8 cellular contexts compared by ENCODE assay signal in the genomic region with DNA sequence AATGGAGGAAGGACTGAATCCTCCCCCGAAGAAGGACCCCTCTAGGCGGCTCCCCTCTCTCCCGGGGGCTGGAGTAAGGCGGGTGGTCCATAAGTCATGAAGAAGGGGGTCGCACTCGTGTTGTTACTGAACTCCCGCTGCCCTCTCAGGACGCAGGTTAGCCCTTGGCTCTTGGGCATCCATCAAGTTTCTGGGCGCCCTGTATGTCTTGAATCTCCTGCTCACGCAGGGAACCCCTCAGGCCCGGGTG. TPM values are rescaled to one million over a fixed set of nuclear protein-coding genes. Genes with fewer than 3 reads are reported as not detected.
DNase-seq lines count a peak whose midpoint lies in the region; ATAC-seq and TF ChIP-seq lines count a peak whose summit lies in the region.

No MANE protein-coding gene starts in this region.

- ATAC-seq in left lung (no peak), HG03095 (IDR thresholded peaks at IDR 0.05; ENCODE audit: unreplicated experiment) (no peak), HG03342 (IDR thresholded peaks at IDR 0.05; ENCODE audit: unreplicated experiment) (no peak)

- peaks cover 7 to 18% of the 10 kb centered on the region in 2 donors for H3K36me3 ChIP-seq in ascending aorta
- H3K36me3 ChIP-seq in left lung: peaks cover 0 to 25% of the 10 kb centered on the region in 2 donors
- no peaks in the 10 kb centered on the region for H3K36me3 ChIP-seq in testis (ENCODE audit: low read depth, missing control alignments)

- no peak for TF ChIP-seq CTCF in ascending aorta (IDR thresholded peaks at IDR 0.05)
- TF ChIP-seq CTCF in left lung (IDR thresholded peaks at IDR 0.05): no peak
- TF ChIP-seq CTCF in testis (IDR thresholded peaks at IDR 0.05): no peak

- peak overlapping the region; percentile 88 to 98 for H3K27ac ChIP-seq in ascending aorta
- H3K27ac ChIP-seq in left lung: peak overlapping the region; percentile 89 to 94
- H3K27ac ChIP-seq in testis: peak overlapping the region; percentile 89 to 97

- H3K9me3 Mint-ChIP-seq in T-helper 2 cell treated with Interferon-gamma antibody and Interleukin-4, amounts not matched to agents 5 μg/mL and 100 μg/mL, for 36 hours: no peaks in the 10 kb centered on the region

- intact Hi-C loops in ascending aorta (cut with DNase I): no loop called here
- intact Hi-C loops in left lung (cut with DNase I): no loop called here
- intact Hi-C loops in testis (cut with DNase I; ENCODE audit: low total_unique reads): no loop called here

- H3K4me3 ChIP-seq in ascending aorta (peak overlapping the region; percentile 88 to 91), left lung (peak overlapping the region; percentile 69 to 73), testis (peak overlapping the region; percentile 76 to 79)

- peaks cover 15 to 34% of the 10 kb centered on the region in 2 donors for H3K4me1 ChIP-seq in ascending aorta
- peaks cover 38 to 75% of the 10 kb centered on the region in 2 donors for H3K4me1 ChIP-seq in left lung
- peaks cover 28% of the 10 kb centered on the region for H3K4me1 ChIP-seq in testis

- WGBS in testis, 2 donors: 4 to 6% methylated on average over 10 to 11 of the region's 11 CpGs

- peak overlapping the region; percentile 89 for H3K4me3 Mint-ChIP-seq in T-helper 2 cell treated with Interferon-gamma antibody and Interleukin-4, amounts not matched to agents 5 μg/mL and 100 μg/mL, for 36 hours

- no peaks in the 10 kb centered on the region for H3K9me3 ChIP-seq in ascending aorta
- no peaks in the 10 kb centered on the region for H3K9me3 ChIP-seq in left lung
- no peaks in the 10 kb centered on the region for H3K9me3 ChIP-seq in testis

- TF ChIP-seq POLR2A in testis (IDR thresholded peaks at IDR 0.05): no peak

- no peak for DNase-seq in T-helper 2 cell treated with Interferon-gamma antibody and Interleukin-4, amounts not matched to agents 5 μg/mL and 100 μg/mL, for 36 hours (ENCODE audit: low spot score)
- DNase-seq in T-helper 2 cell: no peak
- no peak for DNase-seq in ascending aorta (ENCODE audit: low spot score in 2 of 2)
- DNase-seq in left lung: no peak
- DNase-seq in testis: no peak
- no peak for DNase-seq in activated CD4-positive, CD25-positive, alpha-beta regulatory T cell treated with anti-CD3 and anti-CD28 coated beads, Interleukin-2, amount 50 U/mL, for 72 hours

- peaks cover 14% of the 10 kb centered on the region for H3K36me3 Mint-ChIP-seq in T-helper 2 cell treated with Interferon-gamma antibody and Interleukin-4, amounts not matched to agents 5 μg/mL and 100 μg/mL, for 36 hours (ENCODE audit: low read depth)

- no peaks in the 10 kb centered on the region for H3K27me3 ChIP-seq in ascending aorta
- peaks cover 0 to 22% of the 10 kb centered on the region in 2 donors for H3K27me3 ChIP-seq in left lung
- H3K27me3 ChIP-seq in testis: no peaks in the 10 kb centered on the region

- peak overlapping the region; percentile 91 for H3K27ac Mint-ChIP-seq in T-helper 2 cell treated with Interferon-gamma antibody and Interleukin-4, amounts not matched to agents 5 μg/mL and 100 μg/mL, for 36 hours

- H3K4me1 Mint-ChIP-seq in T-helper 2 cell treated with Interferon-gamma antibody and Interleukin-4, amounts not matched to agents 5 μg/mL and 100 μg/mL, for 36 hours (ENCODE audit: low read depth): peaks cover 13% of the 10 kb centered on the region

- no peaks in the 10 kb centered on the region for H3K27me3 Mint-ChIP-seq in T-helper 2 cell treated with Interferon-gamma antibody and Interleukin-4, amounts not matched to agents 5 μg/mL and 100 μg/mL, for 36 hours (ENCODE audit: low read depth)

RNA-seq across cellular contexts. Expression of a gene that starts 0.9 kb away (rescaled TPM):
- total RNA-seq in ascending aorta: 53.2 TPM
- 10 to 100 TPM; 66.1 to 81.7 TPM for total RNA-seq in left lung
- 10 to 100 TPM; 35.3 to 47.2 TPM for total RNA-seq in testis
- 33.1 TPM for polyA plus RNA-seq in testis (ENCODE audit: insufficient read depth, low read depth, low replicate concordance)

RNA-seq across cellular contexts. Expression of a gene that starts 16.1 kb away (rescaled TPM):
- total RNA-seq in ascending aorta (3.2 TPM), left lung (1 to 10 TPM; 5.6 to 7.5 TPM), testis (10 to 100 TPM; 10.1 to 10.7 TPM)
- 7.3 TPM for polyA plus RNA-seq in testis (ENCODE audit: insufficient read depth, low read depth, low replicate concordance)

RNA-seq across cellular contexts. Expression of a gene that starts 18.7 kb away (rescaled TPM):
- total RNA-seq in ascending aorta (not detected), left lung (10 to 100 TPM; 18.4 to 20.7 TPM), testis (1 to 10 TPM; 4.2 to 8.6 TPM)
- 18.0 TPM for polyA plus RNA-seq in testis (ENCODE audit: insufficient read depth, low read depth, low replicate concordance)

RNA-seq across cellular contexts. Expression of a gene that starts 24.9 kb away (rescaled TPM):
- 491 TPM for total RNA-seq in ascending aorta
- total RNA-seq in left lung: 1,000 to 10,000 TPM; 1,170 to 1,265 TPM
- total RNA-seq in testis: 100 to 1,000 TPM; 200 to 343 TPM
- 757 TPM for polyA plus RNA-seq in testis (ENCODE audit: insufficient read depth, low read depth, low replicate concordance)

RNA-seq across cellular contexts. Expression of a gene that starts 27.1 kb away (rescaled TPM):
- total RNA-seq in ascending aorta (172 TPM), left lung (10 to 100 TPM; 79.4 to 79.5 TPM), testis (10 to 100 TPM; 30.4 to 47.3 TPM)
- polyA plus RNA-seq in testis (ENCODE audit: insufficient read depth, low read depth, low replicate concordance): 42.1 TPM
